Comparison of ENCODE assay signal across 12 cellular contexts in the genomic region with DNA sequence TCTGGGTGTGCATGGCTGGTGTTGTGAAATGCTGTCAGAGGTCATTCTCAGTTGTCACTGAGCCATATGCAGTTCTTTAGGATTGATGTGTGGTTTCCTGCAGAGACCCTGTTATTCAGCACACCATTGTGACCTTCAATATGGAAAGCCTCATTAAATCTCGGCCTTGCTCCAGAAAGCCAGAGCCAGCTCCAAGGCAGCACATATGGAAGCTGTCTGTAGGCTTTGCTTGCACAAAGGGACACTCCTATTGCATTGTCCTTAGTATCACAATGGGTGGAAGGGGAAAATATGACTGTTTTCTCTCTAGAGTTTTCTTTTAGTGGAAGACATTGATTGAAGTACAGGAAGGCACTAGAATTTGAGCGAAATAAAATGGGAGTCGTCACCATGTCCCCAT.
"Had no signal": no experiment of that assay in that cellular context is flagged by ENCODE, and none has a peak within 500 bp of the region (broad histone marks: within the 10 kb centered on the region; RNA-seq: fewer than 3 reads in every experiment).

No MANE protein-coding gene starts in this region.

- H3K4me3 Mint-ChIP-seq: activated CD4-positive, alpha-beta memory T cell treated with anti-CD3 and anti-CD28 coated beads for 36 hours; activated naive CD8-positive, alpha-beta T cell had no signal

- ATAC-seq: gastroesophageal sphincter, left ventricle myocardium superior, pancreas had no signal

- H3K36me3 Mint-ChIP-seq: activated CD4-positive, alpha-beta memory T cell treated with anti-CD3 and anti-CD28 coated beads for 36 hours; activated naive CD8-positive, alpha-beta T cell had no signal

- H3K36me3 ChIP-seq: gastroesophageal sphincter, pancreas, stomach had no signal

- H3K4me1 ChIP-seq: gastroesophageal sphincter, pancreas, stomach had no signal

- H3K9me3 Mint-ChIP-seq: activated CD4-positive, alpha-beta memory T cell treated with anti-CD3 and anti-CD28 coated beads for 36 hours had no signal

- H3K4me3 ChIP-seq: gastroesophageal sphincter, pancreas, stomach had no signal

- DNase-seq: activated CD4-positive, alpha-beta memory T cell treated with anti-CD3 and anti-CD28 coated beads for 36 hours; activated CD4-positive, CD25-positive, alpha-beta regulatory T cell treated with anti-CD3 and anti-CD28 coated beads, Interleukin-2, amount 50 U/mL, for 72 hours; activated gamma-delta T cell; activated T-cell treated with anti-CD3 and anti-CD28 coated beads, Interleukin-2, amount 50 U/mL, for 48 hours; left ventricle myocardium superior; mesendoderm; pancreas; stimulated activated CD4-positive, alpha-beta T cell treated with anti-CD3 and anti-CD28 coated beads, Interleukin-4, amount 100 ng/mL, for 4 hours; stomach; T-helper 2 cell had no signal

- H3K27me3 ChIP-seq: gastroesophageal sphincter, pancreas, stomach had no signal

- H3K9me3 ChIP-seq: gastroesophageal sphincter, pancreas, stomach had no signal

- H3K27ac ChIP-seq: gastroesophageal sphincter, pancreas, stomach had no signal

- H3K27ac Mint-ChIP-seq: activated CD4-positive, alpha-beta memory T cell treated with anti-CD3 and anti-CD28 coated beads for 36 hours; activated naive CD8-positive, alpha-beta T cell had no signal
